Comparison of ENCODE assay signal across 20 cellular contexts in genomic region chr12:88371416-88372183, GRCh38.
DNase-seq lines count a peak whose midpoint lies in the region; ATAC-seq and TF ChIP-seq lines count a peak whose summit lies in the region.
"Had no signal": no experiment of that assay in that cellular context is flagged by ENCODE, and none has a peak within 500 bp of the region (broad histone marks: within the 10 kb centered on the region; RNA-seq: fewer than 3 reads in every experiment).

No MANE protein-coding gene starts in this region.

- H3K9me3 ChIP-seq in mucosa of descending colon = no peaks in the 10 kb centered on the region
- H3K9me3 ChIP-seq: heart left ventricle had no signal

- CTCF ChIA-PET in T-cell (lab: Charles Lee) = no interaction called here

- no peaks in the 10 kb centered on the region for H3K4me1 Mint-ChIP-seq in stimulated activated memory B cell treated with anti-CD40 and anti-IgM and Interleukin-4, amounts not matched to agents 10 μg/mL and 1 μg/mL and 100 μg/mL, for 72 hours
- H3K4me1 Mint-ChIP-seq in T-cell = no peaks in the 10 kb centered on the region
- H3K4me1 Mint-ChIP-seq: activated naive CD8-positive, alpha-beta T cell treated with anti-CD3 and anti-CD28 coated beads, Interleukin-2, amount 10 ng/mL, durations not matched to agents 7 days and 5 days; neural progenitor cell had no signal

- no peaks in the 10 kb centered on the region for H3K36me3 Mint-ChIP-seq in stimulated activated memory B cell treated with anti-CD40 and anti-IgM and Interleukin-4, amounts not matched to agents 10 μg/mL and 1 μg/mL and 100 μg/mL, for 72 hours
- H3K36me3 Mint-ChIP-seq in T-cell = no peaks in the 10 kb centered on the region
- H3K36me3 Mint-ChIP-seq: activated naive CD8-positive, alpha-beta T cell treated with anti-CD3 and anti-CD28 coated beads, Interleukin-2, amount 10 ng/mL, durations not matched to agents 7 days and 5 days; neural progenitor cell had no signal

- peak overlapping the region; percentile 23 for H3K27ac ChIP-seq in epithelial cell of prostate
- H3K27ac ChIP-seq: heart left ventricle, neural progenitor cell had no signal

- ATAC-seq in mucosa of descending colon (peak; percentile 55), T-cell (replicated peaks in 1 of 4) (no peak)
- ATAC-seq in stimulated activated memory B cell treated with anti-CD40 and anti-IgM and Interleukin-4, amounts not matched to agents 10 μg/mL and 1 μg/mL and 100 μg/mL, for 72 hours = no peak
- ATAC-seq: heart left ventricle had no signal

- H3K4me1 ChIP-seq in mucosa of descending colon (ENCODE audit: low read depth) = no peaks in the 10 kb centered on the region
- H3K4me1 ChIP-seq: heart left ventricle, neural progenitor cell had no signal

- no peaks in the 10 kb centered on the region for H3K36me3 ChIP-seq in mucosa of descending colon (ENCODE audit: low read depth)
- H3K36me3 ChIP-seq: heart left ventricle, neural progenitor cell had no signal

- H3K4me3 Mint-ChIP-seq in stimulated activated memory B cell treated with anti-CD40 and anti-IgM and Interleukin-4, amounts not matched to agents 10 μg/mL and 1 μg/mL and 100 μg/mL, for 72 hours = no peak overlapping the region
- no peak overlapping the region for H3K4me3 Mint-ChIP-seq in T-cell
- H3K4me3 Mint-ChIP-seq: activated naive CD8-positive, alpha-beta T cell treated with anti-CD3 and anti-CD28 coated beads, Interleukin-2, amount 10 ng/mL, durations not matched to agents 7 days and 5 days; neural progenitor cell had no signal

- no peak for TF ChIP-seq CTCF in AG10803 (conservative IDR thresholded peaks at IDR 0.05; ENCODE audit: low read length)
- no peak for TF ChIP-seq CTCF in mucosa of descending colon (IDR thresholded peaks at IDR 0.05)

- intact Hi-C loops in mucosa of descending colon (cut with DNase I, micrococcal nuclease) = no loop called here

- no peak overlapping the region for H3K27ac Mint-ChIP-seq in stimulated activated memory B cell treated with anti-CD40 and anti-IgM and Interleukin-4, amounts not matched to agents 10 μg/mL and 1 μg/mL and 100 μg/mL, for 72 hours
- H3K27ac Mint-ChIP-seq in T-cell = no peak overlapping the region
- H3K27ac Mint-ChIP-seq: activated naive CD8-positive, alpha-beta T cell treated with anti-CD3 and anti-CD28 coated beads, Interleukin-2, amount 10 ng/mL, durations not matched to agents 7 days and 5 days; neural progenitor cell had no signal

- H3K27me3 Mint-ChIP-seq in stimulated activated memory B cell treated with anti-CD40 and anti-IgM and Interleukin-4, amounts not matched to agents 10 μg/mL and 1 μg/mL and 100 μg/mL, for 72 hours = no peaks in the 10 kb centered on the region
- H3K27me3 Mint-ChIP-seq in T-cell = no peaks in the 10 kb centered on the region
- H3K27me3 Mint-ChIP-seq: activated naive CD8-positive, alpha-beta T cell treated with anti-CD3 and anti-CD28 coated beads, Interleukin-2, amount 10 ng/mL, durations not matched to agents 7 days and 5 days had no signal

- POLR2A ChIA-PET in T-cell (lab: Charles Lee) = no interaction called here

- no peak overlapping the region for H3K4me3 ChIP-seq in AG10803 (ENCODE audit: low read length)
- H3K4me3 ChIP-seq in mucosa of descending colon = no peak overlapping the region
- H3K4me3 ChIP-seq: heart left ventricle, neural progenitor cell had no signal

- H3K9me3 Mint-ChIP-seq in stimulated activated memory B cell treated with anti-CD40 and anti-IgM and Interleukin-4, amounts not matched to agents 10 μg/mL and 1 μg/mL and 100 μg/mL, for 72 hours = no peaks in the 10 kb centered on the region
- H3K9me3 Mint-ChIP-seq in T-cell = no peaks in the 10 kb centered on the region
- H3K9me3 Mint-ChIP-seq: activated naive CD8-positive, alpha-beta T cell treated with anti-CD3 and anti-CD28 coated beads, Interleukin-2, amount 10 ng/mL, durations not matched to agents 7 days and 5 days; neural progenitor cell had no signal

- DNase-seq in AG10803 (ENCODE audit: low read depth) = peak; percentile 68
- DNase-seq in MV-4-11 (lab: John Stamatoyannopoulos, UW) = peak; percentile 90
- DNase-seq in epithelial cell of prostate (ENCODE audit: low read depth, low spot score) = no peak
- DNase-seq in mucosa of descending colon = peak; percentile 24 to 42 (median 31)
- no peak for DNase-seq in stimulated activated CD4-positive, alpha-beta T cell treated with anti-CD3 and anti-CD28 coated beads, Interleukin-2, amount 100 ng/mL, for 24 hours
- DNase-seq in central memory CD4-positive, alpha-beta T cell = no peak
- DNase-seq in T-cell = no peak
- DNase-seq: activated CD4-positive, alpha-beta T cell treated with anti-CD3 and anti-CD28 coated beads, Interleukin-2, amount 50 U/mL, for 4 hours; activated naive CD8-positive, alpha-beta T cell treated with anti-CD3 and anti-CD28 coated beads, Interleukin-2, amount 10 ng/mL, durations not matched to agents 7 days and 5 days; activated T-cell treated with anti-CD3 and anti-CD28 coated beads, Interleukin-2, amount 50 U/mL, for 48 hours; cerebellar nuclear complex; GDM1; H7; heart left ventricle; islet precursor cell; NCI-H2029; NCI-H510A treated with DMSO at 0.1 percent for 48 hours; retina had no signal

Comparison
In these comparisons a context has a peak if more than half of its experiments do, and no peak if none do; other contexts are left out.
1. DNase-seq: peak in AG10803 (single experiment), MV-4-11 (single experiment) and mucosa of descending colon (3 of 3); none in epithelial cell of prostate (single experiment), stimulated activated CD4-positive, alpha-beta T cell treated with anti-CD3 and anti-CD28 coated beads, Interleukin-2, amount 100 ng/mL, for 24 hours (0 of 2), central memory CD4-positive, alpha-beta T cell (single experiment) and T-cell (0 of 34).